ENCODE assay signal across 1 cellular context in the genomic region with DNA sequence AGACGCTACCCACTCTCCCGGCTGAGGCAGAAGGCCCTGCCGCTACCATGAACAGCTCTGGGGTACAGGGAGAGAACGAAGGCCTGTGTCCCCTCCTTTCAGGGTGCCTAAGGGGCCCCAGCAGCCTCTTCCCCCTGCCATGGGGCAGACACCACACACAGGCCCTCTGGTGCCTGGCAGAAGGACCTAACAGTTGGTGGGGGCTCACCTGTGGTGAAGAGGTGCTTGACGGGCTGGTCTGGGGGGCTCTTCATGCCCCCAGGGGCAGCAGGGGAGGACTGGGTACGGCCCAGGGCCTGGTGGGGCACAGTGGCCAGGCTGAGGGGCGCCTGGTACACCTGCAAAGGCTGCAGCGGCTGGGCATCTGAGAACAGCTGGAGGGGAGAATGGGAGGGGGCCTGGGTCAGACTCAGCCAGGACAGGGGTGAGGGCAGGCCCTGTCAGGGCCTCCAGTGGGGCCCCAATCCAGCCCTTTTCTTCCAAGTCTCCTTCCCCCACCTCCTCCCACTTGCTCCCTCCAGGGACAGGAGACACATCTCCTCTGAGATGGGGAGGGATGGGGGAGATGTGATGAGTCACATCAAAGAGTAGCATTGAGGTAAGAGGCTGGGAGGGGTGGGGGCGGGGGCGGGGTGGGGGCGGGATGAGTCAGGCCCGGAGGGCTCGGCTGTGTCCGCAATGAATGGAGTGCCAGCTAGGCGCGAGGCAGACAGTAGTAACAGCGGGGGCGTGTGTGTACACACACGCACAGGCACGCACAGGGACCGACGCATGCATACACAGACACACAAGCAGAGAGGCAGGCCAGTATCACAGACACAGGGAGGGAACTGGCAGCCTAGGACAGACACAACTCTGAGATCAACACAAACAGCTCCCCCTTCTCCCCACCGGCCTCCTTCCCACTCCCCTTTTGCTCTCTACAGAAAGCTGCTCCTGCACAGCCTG.
TF ChIP-seq lines count a peak whose summit lies in the region.

No MANE protein-coding gene starts in this region.

TF ChIP-seq in HEK293, 187 proteins besides CTCF, POLR2A, EP300 and RAD21 (continued from another document):
- TF ChIP-seq ZNF398 (tag by site-specific recombination; IDR thresholded peaks at IDR 0.05) (peak; percentile 98), KLF8 (tag by site-specific recombination; IDR thresholded peaks at IDR 0.05) (peak; percentile 38; the same call in 1 of the 2 replicates), ZFHX2 (tag by site-specific recombination; conservative IDR thresholded peaks at IDR 0.05) (peak; percentile 94), HIC1 (tag by site-specific recombination; IDR thresholded peaks at IDR 0.05) (peak; percentile 32; the same call in 1 of the 2 replicates), KLF9 (tag by site-specific recombination; IDR thresholded peaks at IDR 0.05; ENCODE audit: low read depth) (peak; percentile 62), ZNF510 (tag by site-specific recombination; IDR thresholded peaks at IDR 0.05; ENCODE audit: insufficient replicate concordance) (no peak), TCF7L2 (IDR thresholded peaks at IDR 0.05; ENCODE audit: borderline replicate concordance, low read depth, low read length) (peak; percentile 33; the same call in 1 of the 2 replicates), ZNF121 (tag by site-specific recombination; IDR thresholded peaks at IDR 0.05) (no peak), KLF1 (tag by site-specific recombination; IDR thresholded peaks at IDR 0.05) (peak; percentile 72), PRDM1 (tag by site-specific recombination; IDR thresholded peaks at IDR 0.05) (no peak), ZNF549 (tag by site-specific recombination; IDR thresholded peaks at IDR 0.05) (no peak), PATZ1 (tag by site-specific recombination; IDR thresholded peaks at IDR 0.05) (peak; percentile 42; the same call in 1 of the 2 replicates), ZNF660 (tag by site-specific recombination; IDR thresholded peaks at IDR 0.05) (0 out of 2 replicates have a peak, but pooled peaks have one; percentile 62), ZBTB26 (tag by site-specific recombination; optimal IDR thresholded peaks at IDR 0.05) (peak; percentile 63), ZNF394 (tag by site-specific recombination; IDR thresholded peaks at IDR 0.05; ENCODE audit: borderline replicate concordance) (peak; percentile 18; the same call in 1 of the 2 replicates), MYNN (tag by site-specific recombination; IDR thresholded peaks at IDR 0.05; ENCODE audit: borderline replicate concordance) (no peak), ZNF692 (tag by site-specific recombination; IDR thresholded peaks at IDR 0.05) (0 out of 2 replicates have a peak, but pooled peaks have one; percentile 30), ZNF112 (tag by site-specific recombination; IDR thresholded peaks at IDR 0.05) (no peak), OSR2 (tag by site-specific recombination; IDR thresholded peaks at IDR 0.05) (0 out of 2 replicates have a peak, but pooled peaks have one; percentile 54), ZNF560 (tag by site-specific recombination; IDR thresholded peaks at IDR 0.05; ENCODE audit: borderline replicate concordance) (no peak), GLIS1 (tag by site-specific recombination; IDR thresholded peaks at IDR 0.05) (peak; percentile 26; the same call in 1 of the 2 replicates), SP7 (tag by site-specific recombination; IDR thresholded peaks at IDR 0.05) (peak; percentile 81), ZNF239 (tag by site-specific recombination; IDR thresholded peaks at IDR 0.05) (no peak), ZNF600 (tag by site-specific recombination; IDR thresholded peaks at IDR 0.05) (peak; percentile 83), ZBTB17 (tag by site-specific recombination; IDR thresholded peaks at IDR 0.05) (peak; percentile 91), EGR2 (tag by site-specific recombination; IDR thresholded peaks at IDR 0.05; ENCODE audit: low read depth) (peak; percentile 58; the same call in 1 of the 2 replicates), ZNF341 (tag by site-specific recombination; IDR thresholded peaks at IDR 0.05; ENCODE audit: low read depth) (peak; percentile 79), MZF1 (tag by site-specific recombination; IDR thresholded peaks at IDR 0.05; ENCODE audit: borderline replicate concordance) (peak; percentile 53; the same call in 1 of the 2 replicates), ZNF10 (tag by site-specific recombination; IDR thresholded peaks at IDR 0.05) (no peak), ZIC2 (tag by site-specific recombination; IDR thresholded peaks at IDR 0.05) (no peak; the same call in 1 of the 2 replicates), PRDM10 (tag by site-specific recombination; IDR thresholded peaks at IDR 0.05) (peak; percentile 64), ZNF792 (tag by site-specific recombination; IDR thresholded peaks at IDR 0.05) (peak; percentile 63; the same call in 1 of the 2 replicates)
- TF ChIP-seq, protein P1, sequence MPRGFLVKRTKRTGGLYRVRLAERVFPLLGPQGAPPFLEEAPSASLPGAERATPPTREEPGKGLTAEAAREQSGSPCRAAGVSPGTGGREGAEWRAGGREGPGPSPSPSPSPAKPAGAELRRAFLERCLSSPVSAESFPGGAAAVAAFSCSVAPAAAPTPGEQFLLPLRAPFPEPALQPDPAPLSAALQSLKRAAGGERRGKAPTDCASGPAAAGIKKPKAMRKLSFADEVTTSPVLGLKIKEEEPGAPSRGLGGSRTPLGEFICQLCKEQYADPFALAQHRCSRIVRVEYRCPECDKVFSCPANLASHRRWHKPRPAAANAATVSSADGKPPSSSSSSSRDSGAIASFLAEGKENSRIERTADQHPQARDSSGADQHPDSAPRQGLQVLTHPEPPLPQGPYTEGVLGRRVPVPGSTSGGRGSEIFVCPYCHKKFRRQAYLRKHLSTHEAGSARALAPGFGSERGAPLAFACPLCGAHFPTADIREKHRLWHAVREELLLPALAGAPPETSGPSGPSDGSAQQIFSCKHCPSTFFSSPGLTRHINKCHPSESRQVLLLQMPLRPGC (tag by site-specific recombination; IDR thresholded peaks at IDR 0.05), result 0 out of 2 replicates have a peak, but pooled peaks have one; percentile 29
- TF ChIP-seq, protein P2, sequence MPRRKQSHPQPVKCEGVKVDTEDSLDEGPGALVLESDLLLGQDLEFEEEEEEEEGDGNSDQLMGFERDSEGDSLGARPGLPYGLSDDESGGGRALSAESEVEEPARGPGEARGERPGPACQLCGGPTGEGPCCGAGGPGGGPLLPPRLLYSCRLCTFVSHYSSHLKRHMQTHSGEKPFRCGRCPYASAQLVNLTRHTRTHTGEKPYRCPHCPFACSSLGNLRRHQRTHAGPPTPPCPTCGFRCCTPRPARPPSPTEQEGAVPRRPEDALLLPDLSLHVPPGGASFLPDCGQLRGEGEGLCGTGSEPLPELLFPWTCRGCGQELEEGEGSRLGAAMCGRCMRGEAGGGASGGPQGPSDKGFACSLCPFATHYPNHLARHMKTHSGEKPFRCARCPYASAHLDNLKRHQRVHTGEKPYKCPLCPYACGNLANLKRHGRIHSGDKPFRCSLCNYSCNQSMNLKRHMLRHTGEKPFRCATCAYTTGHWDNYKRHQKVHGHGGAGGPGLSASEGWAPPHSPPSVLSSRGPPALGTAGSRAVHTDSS (tag by site-specific recombination; IDR thresholded peaks at IDR 0.05), result no peak
- TF ChIP-seq, protein P3, sequence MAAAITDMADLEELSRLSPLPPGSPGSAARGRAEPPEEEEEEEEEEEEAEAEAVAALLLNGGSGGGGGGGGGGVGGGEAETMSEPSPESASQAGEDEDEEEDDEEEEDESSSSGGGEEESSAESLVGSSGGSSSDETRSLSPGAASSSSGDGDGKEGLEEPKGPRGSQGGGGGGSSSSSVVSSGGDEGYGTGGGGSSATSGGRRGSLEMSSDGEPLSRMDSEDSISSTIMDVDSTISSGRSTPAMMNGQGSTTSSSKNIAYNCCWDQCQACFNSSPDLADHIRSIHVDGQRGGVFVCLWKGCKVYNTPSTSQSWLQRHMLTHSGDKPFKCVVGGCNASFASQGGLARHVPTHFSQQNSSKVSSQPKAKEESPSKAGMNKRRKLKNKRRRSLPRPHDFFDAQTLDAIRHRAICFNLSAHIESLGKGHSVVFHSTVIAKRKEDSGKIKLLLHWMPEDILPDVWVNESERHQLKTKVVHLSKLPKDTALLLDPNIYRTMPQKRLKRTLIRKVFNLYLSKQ (tag by site-specific recombination; IDR thresholded peaks at IDR 0.05; ENCODE audit: borderline replicate concordance), result no peak
